In genomic region chr19:54136864-54137113, GRCh38 we compare ENCODE assay signal across 8 cellular contexts. TPM values are rescaled to one million over a fixed set of nuclear protein-coding genes. Genes with fewer than 3 reads are reported as not detected.
DNase-seq lines count a peak whose midpoint lies in the region; ATAC-seq and TF ChIP-seq lines count a peak whose summit lies in the region.

No MANE protein-coding gene starts in this region.

- H3K27ac Mint-ChIP-seq in stimulated activated naive B cell treated with anti-CD40 and anti-IgM and Interleukin-4, amounts not matched to agents 10 μg/mL and 1 μg/mL and 100 μg/mL, for 72 hours: peak overlapping the region; percentile 92

- H3K4me1 ChIP-seq in right cardiac atrium (ENCODE audit: control insufficient read depth, insufficient read depth, low read length): peaks cover 5% of the 10 kb centered on the region

- under 1% methylated on average over 11 of the region's 11 CpGs for WGBS in right cardiac atrium

- peak overlapping the region; percentile 69 for H2AFZ ChIP-seq in SU-DHL-6 (ENCODE audit: low read depth, low read length, severe bottlenecking)

- intact Hi-C loops in right cardiac atrium (cut with DNase I): no loop called here

- no peaks in the 10 kb centered on the region for H3K9me2 ChIP-seq in SU-DHL-6 (replicated peaks; ENCODE audit: insufficient read depth, low read length)

- TF ChIP-seq CTCF in SU-DHL-6 (IDR thresholded peaks at IDR 0.05; ENCODE audit: insufficient read depth, low read length, poor library complexity, severe bottlenecking): no peak

- H3F3A ChIP-seq in SU-DHL-6 (ENCODE audit: insufficient read depth): no peaks in the 10 kb centered on the region

- DNase-seq in right cardiac atrium (no peak), NCI-H524 treated with DMSO at 0.1 percent for 48 hours (lab: John Stamatoyannopoulos, UW) (no peak)
- DNase-seq in stimulated activated naive B cell treated with anti-CD40 and anti-IgM and Interleukin-4, amounts not matched to agents 10 μg/mL and 1 μg/mL and 100 μg/mL, for 72 hours: no peak
- no peak for DNase-seq in activated CD8-positive, alpha-beta memory T cell treated with anti-CD3 and anti-CD28 coated beads for 24 hours

- peak; percentile 66 for ATAC-seq in GM19452 (IDR thresholded peaks at IDR 0.05; ENCODE audit: unreplicated experiment)
- ATAC-seq in right cardiac atrium: no peak
- ATAC-seq in stimulated activated naive B cell treated with anti-CD40 and anti-IgM and Interleukin-4, amounts not matched to agents 10 μg/mL and 1 μg/mL and 100 μg/mL, for 72 hours (replicated peaks): no peak
- ATAC-seq in HG02970 (IDR thresholded peaks at IDR 0.05; ENCODE audit: low FRiP score, unreplicated experiment): no peak
- no peak for ATAC-seq in HG03460 (IDR thresholded peaks at IDR 0.05; ENCODE audit: unreplicated experiment)

- H3K9me3 ChIP-seq in SU-DHL-6 (ENCODE audit: insufficient read depth, low read length) (no peaks in the 10 kb centered on the region), right cardiac atrium (ENCODE audit: control insufficient read depth, low read length) (no peaks in the 10 kb centered on the region)

- peak overlapping the region; percentile 81 to 85 for H3K4me3 Mint-ChIP-seq in stimulated activated naive B cell treated with anti-CD40 and anti-IgM and Interleukin-4, amounts not matched to agents 10 μg/mL and 1 μg/mL and 100 μg/mL, for 72 hours

- H3K4me2 ChIP-seq in SU-DHL-6 (ENCODE audit: low read depth, low read length, poor library complexity, severe bottlenecking): peak overlapping the region; percentile 82

- no peaks in the 10 kb centered on the region for H3K9me3 Mint-ChIP-seq in stimulated activated naive B cell treated with anti-CD40 and anti-IgM and Interleukin-4, amounts not matched to agents 10 μg/mL and 1 μg/mL and 100 μg/mL, for 72 hours

- no peaks in the 10 kb centered on the region for H3K27me3 Mint-ChIP-seq in stimulated activated naive B cell treated with anti-CD40 and anti-IgM and Interleukin-4, amounts not matched to agents 10 μg/mL and 1 μg/mL and 100 μg/mL, for 72 hours

- H3K27me3 ChIP-seq in SU-DHL-6 (ENCODE audit: low read length): no peaks in the 10 kb centered on the region
- H3K27me3 ChIP-seq in right cardiac atrium (ENCODE audit: control insufficient read depth, insufficient read depth): no peaks in the 10 kb centered on the region

- no peaks in the 10 kb centered on the region for H3K36me3 ChIP-seq in SU-DHL-6 (ENCODE audit: low read length)

- H3K4me1 Mint-ChIP-seq in stimulated activated naive B cell treated with anti-CD40 and anti-IgM and Interleukin-4, amounts not matched to agents 10 μg/mL and 1 μg/mL and 100 μg/mL, for 72 hours: peaks cover 28 to 45% of the 10 kb centered on the region in 2 donors

- H3K79me2 ChIP-seq in SU-DHL-6 (ENCODE audit: insufficient read depth, low read length): peaks cover 40% of the 10 kb centered on the region

- H3K36me3 Mint-ChIP-seq in stimulated activated naive B cell treated with anti-CD40 and anti-IgM and Interleukin-4, amounts not matched to agents 10 μg/mL and 1 μg/mL and 100 μg/mL, for 72 hours: peaks cover 19 to 28% of the 10 kb centered on the region in 2 donors

- peak overlapping the region; percentile 57 for H3K4me3 ChIP-seq in SU-DHL-6 (ENCODE audit: insufficient read depth, low read length, poor library complexity, severe bottlenecking)
- peak overlapping the region; percentile 54 for H3K4me3 ChIP-seq in right cardiac atrium (ENCODE audit: low read length)

- H3K9ac ChIP-seq in SU-DHL-6 (ENCODE audit: low read length): peak overlapping the region; percentile 63

- no peak overlapping the region for H3K27ac ChIP-seq in SU-DHL-6 (ENCODE audit: low read depth, low read length)
- peak overlapping the region; percentile 40 for H3K27ac ChIP-seq in right cardiac atrium (ENCODE audit: low read length)

- no peaks in the 10 kb centered on the region; the same call in 1 of the 2 replicates for H4K20me1 ChIP-seq in SU-DHL-6 (ENCODE audit: low read depth, low read length)

RNA-seq across cellular contexts. Expression of gene CNOT3, which starts 0.8 kb away (rescaled TPM):
- 10 to 100 TPM; 20.3 to 26.5 (median 23.3) TPM for total RNA-seq in right cardiac atrium
- polyA plus RNA-seq in right cardiac atrium: 18.2 TPM

RNA-seq across cellular contexts. Expression of gene PRPF31, which starts 21.2 kb away (rescaled TPM):
- 10 to 100 TPM; 41.9 to 52.1 (median 43.7) TPM for total RNA-seq in right cardiac atrium
- polyA plus RNA-seq in right cardiac atrium: 43.0 TPM

RNA-seq across cellular contexts. Expression of gene TFPT, which starts 21.3 kb away (rescaled TPM):
- total RNA-seq in right cardiac atrium: 10 to 100 TPM; 15.8 to 17.4 (median 16.8) TPM
- 19.8 TPM for polyA plus RNA-seq in right cardiac atrium

RNA-seq across cellular contexts. Expression of gene LENG1, which starts 22.7 kb away (rescaled TPM):
- total RNA-seq in right cardiac atrium: 1 to 10 TPM; 5.3 to 7.6 (median 7.0) TPM
- polyA plus RNA-seq in right cardiac atrium: 11.0 TPM

RNA-seq across cellular contexts. Expression of gene NDUFA3, which starts 34.1 kb away (rescaled TPM):
- 100 to 1,000 TPM; 264 to 472 (median 385) TPM for total RNA-seq in right cardiac atrium
- polyA plus RNA-seq in right cardiac atrium: 714 TPM
